13 cellular contexts compared by ENCODE assay signal in genomic region chr3:5251196-5251583, GRCh38.
A peak's percentile ranks its signal among the peaks of the same experiment; 100 is the strongest.
DNase-seq lines count a peak whose midpoint lies in the region; ATAC-seq and TF ChIP-seq lines count a peak whose summit lies in the region.
"Had no signal": no experiment of that assay in that cellular context is flagged by ENCODE, and none has a peak within 500 bp of the region (broad histone marks: within the 10 kb centered on the region; RNA-seq: fewer than 3 reads in every experiment).

No MANE protein-coding gene starts in this region.

- H3K9me3 ChIP-seq in A673 (ENCODE audit: low read depth, low read length, poor library complexity, severe bottlenecking), result no peaks in the 10 kb centered on the region
- H3K9me3 ChIP-seq in SJCRH30 (replicated peaks), result no peaks in the 10 kb centered on the region
- H3K9me3 ChIP-seq in fibroblast of lung (ENCODE audit: control insufficient read depth, insufficient read depth, low read depth, low read length), result no peaks in the 10 kb centered on the region
- no peaks in the 10 kb centered on the region for H3K9me3 ChIP-seq in osteoblast (ENCODE audit: low read depth, low read length)
- no peaks in the 10 kb centered on the region for H3K9me3 ChIP-seq in effector memory CD4-positive, alpha-beta T cell (ENCODE audit: control insufficient read depth, low read length)

- H3K36me3 ChIP-seq in A673 (ENCODE audit: insufficient read depth, low read length, poor library complexity, severe bottlenecking) (no peaks in the 10 kb centered on the region), SJCRH30 (no peaks in the 10 kb centered on the region), fibroblast of lung (ENCODE audit: control insufficient read depth, insufficient read depth, low read length) (no peaks in the 10 kb centered on the region), osteoblast (ENCODE audit: insufficient read depth, low read length) (no peaks in the 10 kb centered on the region)
- no peaks in the 10 kb centered on the region for H3K36me3 ChIP-seq in effector memory CD4-positive, alpha-beta T cell (ENCODE audit: control insufficient read depth, insufficient read depth, low read length)

- H3K27me3 ChIP-seq in A673 (replicated peaks; ENCODE audit: insufficient read depth, low read depth, low read length, poor library complexity) (peaks cover 2% of the 10 kb centered on the region), SJCRH30 (0 out of 2 replicates have a peak, but pooled peaks cover 3% of the 10 kb centered on the region), fibroblast of lung (ENCODE audit: control insufficient read depth, insufficient read depth, low read length) (no peaks in the 10 kb centered on the region), osteoblast (ENCODE audit: insufficient read depth, low read length) (no peaks in the 10 kb centered on the region)
- no peaks in the 10 kb centered on the region for H3K27me3 ChIP-seq in effector memory CD4-positive, alpha-beta T cell (replicated peaks; ENCODE audit: control insufficient read depth, insufficient read depth, low read length, poor library complexity, severe bottlenecking)

- H3K4me1 ChIP-seq in A673 (ENCODE audit: insufficient read depth, low read length, poor library complexity, severe bottlenecking) (peaks cover 6% of the 10 kb centered on the region), SJCRH30 (no peaks in the 10 kb centered on the region), fibroblast of lung (ENCODE audit: control insufficient read depth, extremely low read depth, insufficient read depth, low read length) (no peaks in the 10 kb centered on the region), osteoblast (ENCODE audit: insufficient read depth, low read length) (no peaks in the 10 kb centered on the region)
- no peaks in the 10 kb centered on the region for H3K4me1 ChIP-seq in effector memory CD4-positive, alpha-beta T cell (ENCODE audit: control insufficient read depth, insufficient read depth, low read length, poor library complexity, severe bottlenecking)

- DNase-seq in A673 (ENCODE audit: low spot score) (no peak), SJCRH30 (no peak), fibroblast of lung (ENCODE audit: low read depth in 2 of 2) (no peak), osteoblast (ENCODE audit: insufficient read length, low spot score, missing footprints) (no peak), T1000 (lab: John Stamatoyannopoulos, UW) (no peak), SIG-M5 (lab: John Stamatoyannopoulos, UW) (no peak)
- no peak for DNase-seq in effector memory CD4-positive, alpha-beta T cell
- DNase-seq: activated CD4-positive, alpha-beta T cell treated with anti-CD3 and anti-CD28 coated beads for 48 hours; natural killer cell; NCI-H187 had no signal

- H4K20me1 ChIP-seq in fibroblast of lung (ENCODE audit: control insufficient read depth, extremely low read depth, insufficient read depth, low read length), result no peaks in the 10 kb centered on the region
- no peaks in the 10 kb centered on the region for H4K20me1 ChIP-seq in osteoblast (ENCODE audit: insufficient read depth, low read length)

- TF ChIP-seq CTCF in A673 (conservative IDR thresholded peaks at IDR 0.05; ENCODE audit: low read depth, low read length) (no peak), fibroblast of lung (conservative IDR thresholded peaks at IDR 0.05 in 1 of 2, IDR thresholded peaks at IDR 0.05 in 1 of 2; ENCODE audit: low read depth in 1 of 2, low read length in 2 of 2) (no peak), osteoblast (IDR thresholded peaks at IDR 0.05; ENCODE audit: extremely low read depth, low read depth, low read length) (no peak)

- H3K79me2 ChIP-seq in fibroblast of lung (ENCODE audit: control insufficient read depth, insufficient read depth, low read length) (no peaks in the 10 kb centered on the region), osteoblast (ENCODE audit: insufficient read depth, low read length) (no peaks in the 10 kb centered on the region)

- H3K4me3 ChIP-seq in A673 (ENCODE audit: low read depth, low read length, poor library complexity, severe bottlenecking) (peak overlapping the region; percentile 26), SJCRH30 (peak overlapping the region; percentile 34), fibroblast of lung (replicated peaks in 1 of 4; ENCODE audit: control extremely low read depth in 1 of 4, insufficient read depth in 1 of 4, low read depth in 3 of 4, low read length in 4 of 4) (peak overlapping the region; percentile 30 to 57 (median 41)), osteoblast (ENCODE audit: insufficient read depth, low read length) (peak overlapping the region; percentile 37)
- no peak overlapping the region for H3K4me3 ChIP-seq in effector memory CD4-positive, alpha-beta T cell (ENCODE audit: insufficient read depth, low read depth, low read length, poor library complexity, severe bottlenecking)

- H3K4me2 ChIP-seq in fibroblast of lung (ENCODE audit: extremely low read depth, insufficient read depth, low read length) (peak overlapping the region; percentile 80), osteoblast (ENCODE audit: insufficient read depth, low read length) (peak overlapping the region; percentile 52)

- POLR2A ChIA-PET in A673 (lab: Charles Lee; ENCODE audit: low non-redundant PET), result no interaction called here

- intact Hi-C loops in A673 (cut with micrococcal nuclease; ENCODE audit: unreplicated experiment), result no loop called here

- no TSS peak for BruUV-seq in A673 (replicated peaks; lab: Mats Ljungman, UMichigan)

- ATAC-seq in GM19395 (IDR thresholded peaks at IDR 0.05; ENCODE audit: unreplicated experiment), result no peak
- ATAC-seq: activated T-helper 17 cell treated with anti-CD3 and anti-CD28 coated beads, Interleukin-2, amount 50 U/mL, for 72 hours; natural killer cell had no signal

- H2AFZ ChIP-seq in fibroblast of lung (ENCODE audit: low read length) (peak overlapping the region; percentile 49), osteoblast (ENCODE audit: low read length) (peak overlapping the region; percentile 56)

- CTCF ChIA-PET in A673 (lab: Charles Lee), result no interaction called here

- H3K27ac ChIP-seq in A673 (ENCODE audit: low read depth, low read length, poor library complexity, severe bottlenecking) (no peak overlapping the region), SJCRH30 (no peak overlapping the region), fibroblast of lung (ENCODE audit: insufficient read depth, low read length) (no peak overlapping the region), osteoblast (ENCODE audit: low read depth, low read length) (no peak overlapping the region)
- H3K27ac ChIP-seq in effector memory CD4-positive, alpha-beta T cell (ENCODE audit: insufficient read depth, low read length, poor library complexity, severe bottlenecking), result no peak overlapping the region
- H3K27ac ChIP-seq: epithelial cell of prostate had no signal

- H3K9ac ChIP-seq in fibroblast of lung (ENCODE audit: insufficient read depth, low read length), result no peak overlapping the region
